In the genomic region with DNA sequence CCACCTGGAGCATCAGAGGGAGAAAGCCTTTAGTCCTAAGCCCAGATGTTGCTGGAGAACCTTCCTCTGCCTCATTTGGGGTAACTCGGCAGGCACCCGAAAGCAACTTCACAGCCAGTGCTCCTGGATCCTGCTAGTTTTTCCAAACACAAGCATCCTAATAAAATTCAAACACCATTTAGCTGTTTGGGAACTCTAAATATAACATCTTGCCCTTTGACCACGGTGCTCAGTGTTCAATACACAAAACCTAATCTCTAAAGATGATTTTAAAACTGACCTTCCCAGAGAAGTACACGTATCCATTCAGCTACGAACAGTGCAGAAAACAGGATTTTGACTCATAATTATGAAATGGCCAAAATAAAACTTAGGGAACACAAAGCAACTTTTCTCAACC, we compare ENCODE assay signal across 18 cellular contexts. TPM values are rescaled to one million over a fixed set of nuclear protein-coding genes. Genes with fewer than 3 reads are reported as not detected.
A peak's percentile ranks its signal among the peaks of the same experiment; 100 is the strongest.
DNase-seq lines count a peak whose midpoint lies in the region; ATAC-seq and TF ChIP-seq lines count a peak whose summit lies in the region.
"Had no signal": no experiment of that assay in that cellular context is flagged by ENCODE, and none has a peak within 500 bp of the region (broad histone marks: within the 10 kb centered on the region; RNA-seq: fewer than 3 reads in every experiment).

No MANE protein-coding gene starts in this region.

- H3K4me1 ChIP-seq in heart right ventricle (peaks cover 0 to 57% (median 21%) of the 10 kb centered on the region in 9 donors), right cardiac atrium (ENCODE audit: control insufficient read depth, insufficient read depth, low read length) (peaks cover 2% of the 10 kb centered on the region), thyroid gland (peaks cover 39 to 49% of the 10 kb centered on the region in 2 donors)
- H3K4me1 ChIP-seq: BLaER1 treated with 17β-estradiol and CSF1 and Interleukin-3, amounts not matched to agents 10 nM and 100 nM had no signal

- no peak for TF ChIP-seq POLR2A in thyroid gland (IDR thresholded peaks at IDR 0.05)

- no peak for TF ChIP-seq CTCF in heart right ventricle (IDR thresholded peaks at IDR 0.05)
- TF ChIP-seq CTCF in progenitor cell of endocrine pancreas (IDR thresholded peaks at IDR 0.05; ENCODE audit: unreplicated experiment), result no peak
- TF ChIP-seq CTCF in thyroid gland (IDR thresholded peaks at IDR 0.05), result no peak

- no peaks in the 10 kb centered on the region for H3K27me3 Mint-ChIP-seq in progenitor cell of endocrine pancreas

- DNase-seq in heart right ventricle (no peak), cardiac septum (ENCODE audit: low spot score) (no peak), right cardiac atrium (no peak), progenitor cell of endocrine pancreas (ENCODE audit: low spot score, unreplicated experiment) (no peak), thyroid gland (no peak), SK-N-DZ (ENCODE audit: low spot score) (no peak), T-helper 1 cell (no peak), kidney tubule cell (ENCODE audit: low spot score) (no peak)
- DNase-seq: CD8-positive, alpha-beta memory T cell; DMS79 treated with DMSO at 0.1 percent for 48 hours; MV-4-11; NCI-H1417 treated with DMSO at 0.1 percent for 48 hours; NCI-H2029; NCI-H2171; NCI-H446 treated with DMSO at 0.1 percent for 48 hours; NCI-H748 treated with DMSO at 0.1 percent for 48 hours had no signal

- H3K27ac Mint-ChIP-seq in progenitor cell of endocrine pancreas, result peak overlapping the region; percentile 3
- H3K27ac Mint-ChIP-seq: CD8-positive, alpha-beta memory T cell had no signal

- H3K9me3 ChIP-seq in heart right ventricle, result no peaks in the 10 kb centered on the region
- no peaks in the 10 kb centered on the region for H3K9me3 ChIP-seq in right cardiac atrium (ENCODE audit: control insufficient read depth, low read length)
- no peaks in the 10 kb centered on the region for H3K9me3 ChIP-seq in thyroid gland
- H3K9me3 ChIP-seq: BLaER1 treated with 17β-estradiol and CSF1 and Interleukin-3, amounts not matched to agents 10 nM and 100 nM had no signal

- intact Hi-C loops in heart right ventricle (cut with DNase I), result no loop called here
- intact Hi-C loops in cardiac septum (cut with DNase I), result no loop called here
- intact Hi-C loops in right cardiac atrium (cut with DNase I), result no loop called here
- intact Hi-C loops in thyroid gland (cut with DNase I), result no loop called here

- H3K27me3 ChIP-seq in heart right ventricle (no peaks in the 10 kb centered on the region), right cardiac atrium (ENCODE audit: control insufficient read depth, insufficient read depth) (no peaks in the 10 kb centered on the region), thyroid gland (no peaks in the 10 kb centered on the region)
- H3K27me3 ChIP-seq: BLaER1 treated with 17β-estradiol and CSF1 and Interleukin-3, amounts not matched to agents 10 nM and 100 nM had no signal

- peak overlapping the region; percentile 3 for H3K4me3 Mint-ChIP-seq in progenitor cell of endocrine pancreas (ENCODE audit: low read depth)
- H3K4me3 Mint-ChIP-seq: CD8-positive, alpha-beta memory T cell had no signal

- WGBS in heart right ventricle, 2 donors, result 71 to 74% methylated on average over 5 of the region's 5 CpGs
- WGBS in right cardiac atrium, result 78% methylated on average over 5 of the region's 5 CpGs
- WGBS in thyroid gland, 2 donors, result 61 to 68% methylated on average over 5 of the region's 5 CpGs

- H3K27ac ChIP-seq in heart right ventricle (peak overlapping the region in 9 of 10 donors; percentile 54 to 97 (median 89)), right cardiac atrium (ENCODE audit: low read length) (peak overlapping the region; percentile 85), thyroid gland (peak overlapping the region; percentile 30 to 72 (median 47))
- H3K27ac ChIP-seq: BLaER1 treated with 17β-estradiol and CSF1 and Interleukin-3, amounts not matched to agents 10 nM and 100 nM had no signal

- H3K4me3 ChIP-seq in heart right ventricle (no peak overlapping the region), right cardiac atrium (ENCODE audit: low read length) (no peak overlapping the region), thyroid gland (replicated peaks in 1 of 3) (no peak overlapping the region)
- H3K4me3 ChIP-seq: BLaER1 treated with 17β-estradiol and CSF1 and Interleukin-3, amounts not matched to agents 10 nM and 100 nM had no signal

- H3K4me1 Mint-ChIP-seq in progenitor cell of endocrine pancreas (ENCODE audit: low read depth), result peaks cover 45% of the 10 kb centered on the region
- H3K4me1 Mint-ChIP-seq: CD8-positive, alpha-beta memory T cell had no signal

- no peaks in the 10 kb centered on the region for H3K9me3 Mint-ChIP-seq in progenitor cell of endocrine pancreas (ENCODE audit: low read depth)

- H3K36me3 Mint-ChIP-seq in progenitor cell of endocrine pancreas (ENCODE audit: insufficient read depth), result peaks cover 27% of the 10 kb centered on the region

- ATAC-seq in heart right ventricle (no peak), right cardiac atrium (no peak)

- H3K36me3 ChIP-seq in heart right ventricle (no peaks in the 10 kb centered on the region), thyroid gland (no peaks in the 10 kb centered on the region)

RNA-seq across cellular contexts. Expression of gene PROX1, which starts 40.3 kb away (rescaled TPM):
- 100 to 1,000 TPM in 8 of 10 donors, 10 to 100 TPM in 2; 52.6 to 132 (median 116) TPM for total RNA-seq in heart right ventricle
- 10 to 100 TPM in 1 of 2 donors, 1 to 10 TPM in 1; 2.5 to 10.2 TPM for polyA plus RNA-seq in heart right ventricle
- 110 TPM for total RNA-seq in cardiac septum
- 10 to 100 TPM; 63.6 to 98.8 (median 86.5) TPM for total RNA-seq in right cardiac atrium
- 14.6 TPM for polyA plus RNA-seq in right cardiac atrium
- total RNA-seq in progenitor cell of endocrine pancreas, result 63.2 and 73.9 TPM in 2 replicates
- total RNA-seq in thyroid gland, result 10 to 100 TPM; 34.6 to 51.3 (median 38.4) TPM
- 6.0 and 8.9 TPM in 2 replicates for polyA plus RNA-seq in SK-N-DZ (2014; cell fraction: cytosol; rRNA removed)
- polyA plus RNA-seq in SK-N-DZ (2014; cell fraction: nucleus; rRNA removed), result 3.2 and 5.7 TPM in 2 replicates
- total RNA-seq: CD8-positive, alpha-beta memory T cell; G401 had no signal
- polyA plus RNA-seq: CD8-positive, alpha-beta memory T cell had no signal
